In the genomic region with DNA sequence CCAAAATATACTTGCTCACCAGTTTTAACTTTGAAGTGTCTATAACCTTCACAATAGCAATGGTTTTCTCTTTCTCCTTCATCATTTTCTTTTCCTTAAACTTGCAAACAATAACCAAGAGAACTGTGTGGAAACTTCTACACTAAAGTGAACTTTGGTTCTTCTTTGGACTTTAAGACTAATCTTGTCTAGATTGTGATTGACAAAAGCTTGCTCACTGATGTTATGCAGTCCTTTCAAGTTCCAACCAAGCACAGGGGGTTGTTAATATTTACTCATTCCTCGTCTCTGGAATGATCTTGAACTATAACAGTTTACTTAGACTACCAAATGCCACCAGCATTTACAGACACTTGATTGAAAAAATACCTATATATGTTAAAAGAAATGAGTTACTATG, we compare ENCODE assay signal across 21 cellular contexts.
"Had no signal": no experiment of that assay in that cellular context is flagged by ENCODE, and none has a peak within 500 bp of the region (broad histone marks: within the 10 kb centered on the region; RNA-seq: fewer than 3 reads in every experiment).

No MANE protein-coding gene starts in this region.

- H3K4me2 ChIP-seq: SK-N-SH had no signal

- DNase-seq: KBM-7, MV-4-11, NCI-H1048, NCI-H1105, NCI-H1417, NCI-H1436 treated with DMSO at 0.1 percent for 48 hours, NCI-H187, NCI-H2029, NCI-H2081 treated with DMSO at 0.1 percent for 48 hours, NCI-H2171, NCI-H226, NCI-H446, NCI-H510A, NCI-H524 treated with DMSO at 0.1 percent for 48 hours, NCI-H69, NCI-H774, SHP77, SK-N-SH, SW 1271 had no signal

- H3K27ac ChIP-seq: RWPE1 had no signal

- H3K9ac ChIP-seq: SK-N-SH had no signal

- ATAC-seq: Panc1 had no signal

- H3K9me3 ChIP-seq: SK-N-SH had no signal
